ENCODE assay signal across 8 cellular contexts in genomic region chr17:42518046-42518754, GRCh38. TPM values are rescaled to one million over a fixed set of nuclear protein-coding genes. Genes with fewer than 3 reads are reported as not detected.
DNase-seq lines count a peak whose midpoint lies in the region; ATAC-seq, FAIRE-seq and TF ChIP-seq lines count a peak whose summit lies in the region.

No MANE protein-coding gene starts in this region.

- no peaks in the 10 kb centered on the region for H3K27me3 ChIP-seq in stomach

- H3K4me1 ChIP-seq in stomach = peaks cover 71 to 87% (median 83%) of the 10 kb centered on the region in 4 donors

- no peak overlapping the region for H3K4me3 ChIP-seq in stomach

- peak; percentile 79 for FAIRE-seq in HTR-8/SVneo (lab: Jason Lieb, UNC)

- DNase-seq in HTR-8/SVneo (ENCODE audit: insufficient read length, low spot score) (peak; percentile 88), iris pigment epithelial cell (ENCODE audit: low read depth) (peak; percentile 96), stomach (peak; percentile 79)
- no peak for DNase-seq in activated T-cell treated with anti-CD3 and anti-CD28 coated beads, Interleukin-2, amount 50 U/mL, for 72 hours

- intact Hi-C loops in stomach (cut with DNase I; ENCODE audit: low total_unique reads) = loop anchor here (10.0 kb wide), 1 partner anchor 193 kb away; no protein-coding TSS in a partner anchor

- H3K9me3 Mint-ChIP-seq in activated T-cell treated with anti-CD3 and anti-CD28 coated beads, Interleukin-2, amount 50 U/mL, for 72 hours = no peaks in the 10 kb centered on the region
- no peaks in the 10 kb centered on the region for H3K9me3 Mint-ChIP-seq in stimulated activated memory B cell treated with anti-CD40 and anti-IgM and Interleukin-4, amounts not matched to agents 10 μg/mL and 1 μg/mL and 100 μg/mL, for 72 hours

- H3K27me3 Mint-ChIP-seq in activated T-cell treated with anti-CD3 and anti-CD28 coated beads, Interleukin-2, amount 50 U/mL, for 72 hours (ENCODE audit: low read depth) = peaks cover 13% of the 10 kb centered on the region
- no peaks in the 10 kb centered on the region for H3K27me3 Mint-ChIP-seq in stimulated activated memory B cell treated with anti-CD40 and anti-IgM and Interleukin-4, amounts not matched to agents 10 μg/mL and 1 μg/mL and 100 μg/mL, for 72 hours

- no peak overlapping the region for H3K27ac Mint-ChIP-seq in activated T-cell treated with anti-CD3 and anti-CD28 coated beads, Interleukin-2, amount 50 U/mL, for 72 hours
- H3K27ac Mint-ChIP-seq in stimulated activated memory B cell treated with anti-CD40 and anti-IgM and Interleukin-4, amounts not matched to agents 10 μg/mL and 1 μg/mL and 100 μg/mL, for 72 hours = no peak overlapping the region

- ATAC-seq in activated T-cell treated with anti-CD3 and anti-CD28 coated beads, Interleukin-2, amount 50 U/mL, for 72 hours (replicated peaks in 1 of 2) = no peak
- no peak for ATAC-seq in stimulated activated memory B cell treated with anti-CD40 and anti-IgM and Interleukin-4, amounts not matched to agents 10 μg/mL and 1 μg/mL and 100 μg/mL, for 72 hours
- no peak for ATAC-seq in GM18520 (IDR thresholded peaks at IDR 0.05; ENCODE audit: unreplicated experiment)
- no peak for ATAC-seq in GM18502 (IDR thresholded peaks at IDR 0.05; ENCODE audit: poor library complexity, unreplicated experiment)

- H3K27ac ChIP-seq in angular gyrus (ENCODE audit: low read depth, low read length) = peak overlapping the region; percentile 93
- peak overlapping the region; percentile 80 to 93 (median 91) for H3K27ac ChIP-seq in stomach

- peaks cover 17 to 57% (median 37%) of the 10 kb centered on the region in 4 donors for H3K36me3 ChIP-seq in stomach

- no peaks in the 10 kb centered on the region for H3K36me3 Mint-ChIP-seq in activated T-cell treated with anti-CD3 and anti-CD28 coated beads, Interleukin-2, amount 50 U/mL, for 72 hours (ENCODE audit: insufficient read depth in 2 of 2)
- H3K36me3 Mint-ChIP-seq in stimulated activated memory B cell treated with anti-CD40 and anti-IgM and Interleukin-4, amounts not matched to agents 10 μg/mL and 1 μg/mL and 100 μg/mL, for 72 hours = peaks cover 61% of the 10 kb centered on the region

- no peak overlapping the region for H3K4me3 Mint-ChIP-seq in activated T-cell treated with anti-CD3 and anti-CD28 coated beads, Interleukin-2, amount 50 U/mL, for 72 hours
- H3K4me3 Mint-ChIP-seq in stimulated activated memory B cell treated with anti-CD40 and anti-IgM and Interleukin-4, amounts not matched to agents 10 μg/mL and 1 μg/mL and 100 μg/mL, for 72 hours = no peak overlapping the region

- no peak for TF ChIP-seq CTCF in stomach (IDR thresholded peaks at IDR 0.05)

- 23 to 36% (median 31%) methylated on average over 9 of the region's 9 CpGs for WGBS in stomach, 5 donors

- peaks cover 12% of the 10 kb centered on the region for H3K4me1 Mint-ChIP-seq in activated T-cell treated with anti-CD3 and anti-CD28 coated beads, Interleukin-2, amount 50 U/mL, for 72 hours (ENCODE audit: low read depth)
- peaks cover 10% of the 10 kb centered on the region for H3K4me1 Mint-ChIP-seq in stimulated activated memory B cell treated with anti-CD40 and anti-IgM and Interleukin-4, amounts not matched to agents 10 μg/mL and 1 μg/mL and 100 μg/mL, for 72 hours

- no peak for TF ChIP-seq EP300 in stomach (IDR thresholded peaks at IDR 0.05)

- H3K9me3 ChIP-seq in stomach = no peaks in the 10 kb centered on the region

- no peak for TF ChIP-seq POLR2A in stomach (IDR thresholded peaks at IDR 0.05)

RNA-seq across cellular contexts. Expression of gene NAGLU, which starts 17.8 kb away (rescaled TPM):
- total RNA-seq in stomach = 10 to 100 TPM; 11.7 to 55.8 (median 22.9) TPM
- 10 to 100 TPM; 16.7 to 22.4 (median 19.9) TPM for polyA plus RNA-seq in stomach
- 1 to 10 TPM; 9.4 to 9.8 TPM for total RNA-seq in activated T-cell treated with anti-CD3 and anti-CD28 coated beads, Interleukin-2, amount 50 U/mL, for 72 hours

RNA-seq across cellular contexts. Expression of gene HSD17B1, which starts 34.5 kb away (rescaled TPM):
- 1 to 10 TPM in 1 of 5 donors, under 1 TPM in 1, not detected in 3; 0.55 to 1.8 TPM for total RNA-seq in stomach
- polyA plus RNA-seq in stomach = 1 to 10 TPM; 2.7 to 4.8 (median 4.6) TPM
- 1 to 10 TPM; 1.3 to 1.8 TPM for total RNA-seq in activated T-cell treated with anti-CD3 and anti-CD28 coated beads, Interleukin-2, amount 50 U/mL, for 72 hours

RNA-seq across cellular contexts. Expression of gene COASY, which starts 43.7 kb away (rescaled TPM):
- total RNA-seq in stomach = 100 to 1,000 TPM in 1 of 5 donors, 10 to 100 TPM in 4; 15.6 to 127 (median 43.5) TPM
- 10 to 100 TPM; 79.6 to 93.4 (median 88.4) TPM for polyA plus RNA-seq in stomach
- total RNA-seq in activated T-cell treated with anti-CD3 and anti-CD28 coated beads, Interleukin-2, amount 50 U/mL, for 72 hours = 10 to 100 TPM; 98.2 to 98.5 TPM

RNA-seq across cellular contexts. Expression of gene MLX, which starts 48.7 kb away (rescaled TPM):
- 100 to 1,000 TPM in 1 of 5 donors, 10 to 100 TPM in 4; 39.7 to 101 (median 62.5) TPM for total RNA-seq in stomach
- polyA plus RNA-seq in stomach = 10 to 100 TPM; 39.1 to 83.4 (median 55.5) TPM
- 10 to 100 TPM; 38.8 to 41.2 TPM for total RNA-seq in activated T-cell treated with anti-CD3 and anti-CD28 coated beads, Interleukin-2, amount 50 U/mL, for 72 hours

RNA-seq across cellular contexts. Expression of gene PSMC3IP, which starts 59.3 kb away (rescaled TPM):
- total RNA-seq in stomach = 1 to 10 TPM in 2 of 5 donors, under 1 TPM in 1, not detected in 2; 0.89 to 3.3 (median 2.4) TPM
- 1 to 10 TPM; 5.1 to 6.5 (median 5.2) TPM for polyA plus RNA-seq in stomach
- 10 to 100 TPM; 31.7 to 40.7 TPM for total RNA-seq in activated T-cell treated with anti-CD3 and anti-CD28 coated beads, Interleukin-2, amount 50 U/mL, for 72 hours

Comparison
In these comparisons a context has a peak if more than half of its experiments do, and no peak if none do; other contexts are left out.
1. DNase-seq: peak in HTR-8/SVneo (single experiment), iris pigment epithelial cell (single experiment) and stomach (single experiment); none in activated T-cell treated with anti-CD3 and anti-CD28 coated beads, Interleukin-2, amount 50 U/mL, for 72 hours (0 of 2).